In genomic region chr6:36706339-36706738, GRCh38 we compare ENCODE assay signal across 27 cellular contexts. TPM values are rescaled to one million over a fixed set of nuclear protein-coding genes. Genes with fewer than 3 reads are reported as not detected.
DNase-seq lines count a peak whose midpoint lies in the region; ATAC-seq, FAIRE-seq and TF ChIP-seq lines count a peak whose summit lies in the region.
"Had no signal": no experiment of that assay in that cellular context is flagged by ENCODE, and none has a peak within 500 bp of the region (broad histone marks: within the 10 kb centered on the region; RNA-seq: fewer than 3 reads in every experiment).

No MANE protein-coding gene starts in this region.

- no peaks in the 10 kb centered on the region for H3K36me3 ChIP-seq in HepG2 (replicated peaks in 1 of 2; ENCODE audit: control insufficient read depth in 1 of 2, insufficient read depth in 2 of 2, low read length in 2 of 2)
- no peaks in the 10 kb centered on the region for H3K36me3 ChIP-seq in right lobe of liver
- no peaks in the 10 kb centered on the region for H3K36me3 ChIP-seq in K562 (ENCODE audit: control insufficient read depth, insufficient read depth, low read length)
- H3K36me3 ChIP-seq in mucosa of descending colon (ENCODE audit: low read depth), result no peaks in the 10 kb centered on the region
- H3K36me3 ChIP-seq: BE2C, BLaER1 had no signal

- H3K9me1 ChIP-seq in K562 (ENCODE audit: control insufficient read depth, insufficient read depth, low read length), result peaks cover 3% of the 10 kb centered on the region

- no peak for TF ChIP-seq EP300 in HepG2 (IDR thresholded peaks at IDR 0.05; ENCODE audit: low read depth in 2 of 2, low read length in 2 of 2)
- no peak for TF ChIP-seq EP300 in HepG2 (CRISPR knock-in tag; IDR thresholded peaks at IDR 0.05; ENCODE audit: borderline replicate concordance)
- TF ChIP-seq EP300 in K562 (IDR thresholded peaks at IDR 0.05; ENCODE audit: low read length), result no peak

- H3K9me3 ChIP-seq in HepG2 (ENCODE audit: low read length), result no peaks in the 10 kb centered on the region
- no peaks in the 10 kb centered on the region for H3K9me3 ChIP-seq in right lobe of liver
- no peaks in the 10 kb centered on the region for H3K9me3 ChIP-seq in K562 (replicated peaks; ENCODE audit: control insufficient read depth, insufficient read depth, low read depth, low read length)
- no peaks in the 10 kb centered on the region for H3K9me3 ChIP-seq in mucosa of descending colon
- H3K9me3 ChIP-seq: BE2C had no signal

- H3K4me2 ChIP-seq in HepG2 (ENCODE audit: low read depth, low read length) (no peak overlapping the region), K562 (ENCODE audit: insufficient read depth, low read length) (no peak overlapping the region)
- H3K4me2 ChIP-seq: BLaER1 had no signal

- H4K20me1 ChIP-seq in HepG2 (ENCODE audit: insufficient read depth, low read length) (no peaks in the 10 kb centered on the region), K562 (replicated peaks; ENCODE audit: control insufficient read depth, insufficient read depth, low read length) (no peaks in the 10 kb centered on the region)
- H4K20me1 ChIP-seq: BLaER1 had no signal

- H3K9ac ChIP-seq in HepG2 (ENCODE audit: insufficient read depth, low read depth, low read length) (no peak overlapping the region), K562 (ENCODE audit: insufficient read depth in 1 of 2, low read depth in 2 of 2, low read length in 2 of 2) (no peak overlapping the region)
- H3K9ac ChIP-seq: BLaER1 had no signal

- H3K4me3 ChIP-seq in HepG2 (replicated peaks in 1 of 3; ENCODE audit: insufficient read depth in 1 of 3, low read depth in 2 of 3, low read length in 3 of 3), result no peak overlapping the region
- H3K4me3 ChIP-seq in right lobe of liver, result no peak overlapping the region
- H3K4me3 ChIP-seq in K562, result no peak overlapping the region
- H3K4me3 ChIP-seq in mucosa of descending colon, result no peak overlapping the region
- H3K4me3 ChIP-seq: BLaER1 had no signal

- no peak for DNase-seq in HepG2 (ENCODE audit: low spot score)
- no peak for DNase-seq in right lobe of liver
- DNase-seq in K562 (ENCODE audit: extremely low read depth in 1 of 4, low spot score in 3 of 4), result no peak
- DNase-seq in mucosa of descending colon, result no peak
- DNase-seq in DMS79 (lab: John Stamatoyannopoulos, UW), result no peak
- no peak for DNase-seq in stimulated activated CD4-positive, alpha-beta T cell treated with anti-CD3 and anti-CD28 coated beads, Interleukin-2, amount 100 ng/mL, for 48 hours
- DNase-seq: 8988T; ACHN; BE2C; C1 segment of cervical spinal cord; CD4-positive, alpha-beta memory T cell; CD4-positive, CD25-positive, alpha-beta regulatory T cell; CD8-positive, alpha-beta memory T cell; COR-L47; DMS 273 treated with DMSO at 0.1 percent for 48 hours; DMS153; DMS53; DMS79 treated with DMSO at 0.1 percent for 48 hours; GF-D8 had no signal

- FAIRE-seq in HepG2 (lab: Jason Lieb, UNC) (no peak), K562 (lab: Jason Lieb, UNC) (no peak)
- FAIRE-seq: A204.1, G401.6, GM12891, GM19239 had no signal

- TF ChIP-seq CTCF in HepG2 (CRISPR knock-in tag; IDR thresholded peaks at IDR 0.05) (no peak), right lobe of liver (IDR thresholded peaks at IDR 0.05) (no peak), K562 (IDR thresholded peaks at IDR 0.05 in 2 of 3, conservative IDR thresholded peaks at IDR 0.05 in 1 of 3; ENCODE audit: insufficient read depth in 2 of 3, low read depth in 1 of 3, low read length in 3 of 3) (no peak), mucosa of descending colon (IDR thresholded peaks at IDR 0.05) (no peak)

- H3K27ac ChIP-seq in HepG2 (ENCODE audit: extremely low read length, insufficient read depth, low read length) (no peak overlapping the region), right lobe of liver (no peak overlapping the region), K562 (ENCODE audit: extremely low read depth, low read depth, low read length) (no peak overlapping the region)
- H3K27ac ChIP-seq: BLaER1 had no signal

- no TSS peak for BruUV-seq in HepG2 (replicated peaks; lab: Mats Ljungman, UMichigan)
- no TSS peak for BruUV-seq in K562 (replicated peaks; lab: Mats Ljungman, UMichigan)

- in situ Hi-C loops in HepG2 (cut with HindIII; ENCODE audit: extremely low pct_ligation_motif_present, low pct_unique_long_range_greater_than_20kb), result no loop called here
- in situ Hi-C loops in K562 (cut with MboI), result no loop called here

- CTCF ChIA-PET in HepG2 (lab: Yijun Ruan, JAX; ENCODE audit: low intra/inter-chr PET ratio, low total read pairs), result no interaction called here
- CTCF ChIA-PET in K562 (lab: Yijun Ruan, JAX; ENCODE audit: low intra/inter-chr PET ratio), result no interaction called here

- H2AFZ ChIP-seq in HepG2 (ENCODE audit: low read length), result no peak overlapping the region
- no peak overlapping the region for H2AFZ ChIP-seq in K562 (ENCODE audit: low read depth, low read length)

- no peaks in the 10 kb centered on the region for H3K4me1 ChIP-seq in HepG2 (ENCODE audit: insufficient read depth, low read length)
- H3K4me1 ChIP-seq in right lobe of liver, result no peaks in the 10 kb centered on the region
- peaks cover 0 to 5% of the 10 kb centered on the region in 2 experiments; a peak in 2 of 5 replicates for H3K4me1 ChIP-seq in K562 (replicated peaks in 1 of 2; ENCODE audit: control insufficient read depth in 2 of 2, insufficient read depth in 2 of 2, low read length in 2 of 2)
- H3K4me1 ChIP-seq in mucosa of descending colon (ENCODE audit: low read depth), result no peaks in the 10 kb centered on the region
- H3K4me1 ChIP-seq: BE2C, BLaER1 had no signal

- intact Hi-C loops in HepG2 (cut with micrococcal nuclease; ENCODE audit: unreplicated experiment) (no loop called here), right lobe of liver (cut with DNase I) (no loop called here), K562 (cut with micrococcal nuclease) (no loop called here), mucosa of descending colon (cut with DNase I, micrococcal nuclease) (no loop called here)

- POLR2A ChIA-PET in HepG2 (lab: Yijun Ruan, JAX) (no interaction called here), K562 (lab: Yijun Ruan, JAX) (interaction anchor here (0.6 to 1.4 kb wide), 2 partner anchors 18 to 168 kb away, joined by 4 to 5 read pairs; partner anchors contain the start of gene PPIL1)

- WGBS in HepG2 (ENCODE audit: low lambda C conversion rate), result 10% methylated on average over 1 of the region's 1 CpG
- 20% methylated on average over 1 of the region's 1 CpG for WGBS in right lobe of liver (ENCODE audit: insufficient coverage, low coverage, low lambda C conversion rate, missing lambda C conversion rate)
- WGBS in K562 (ENCODE audit: insufficient coverage, low coverage, missing lambda C conversion rate), result 4% methylated on average over 1 of the region's 1 CpG

- TF ChIP-seq POLR2A in HepG2 (IDR thresholded peaks at IDR 0.05; ENCODE audit: insufficient read depth in 1 of 2, low read depth in 2 of 2, low read length in 2 of 2), result no peak
- no peak for TF ChIP-seq POLR2A in right lobe of liver (IDR thresholded peaks at IDR 0.05)
- TF ChIP-seq POLR2A in K562 (conservative IDR thresholded peaks at IDR 0.05), result no peak

- no peak for ATAC-seq in HepG2
- ATAC-seq in right lobe of liver, result no peak
- no peak for ATAC-seq in K562
- peak; percentile 71 for ATAC-seq in mucosa of descending colon
- ATAC-seq in HG03135 (IDR thresholded peaks at IDR 0.05; ENCODE audit: unreplicated experiment), result no peak

- no peak for TF ChIP-seq RAD21 in HepG2 (CRISPR knock-in tag; IDR thresholded peaks at IDR 0.05)
- no peak for TF ChIP-seq RAD21 in K562 (CRISPR knock-in tag; conservative IDR thresholded peaks at IDR 0.05 in 1 of 2, IDR thresholded peaks at IDR 0.05 in 1 of 2)

- H3K27me3 ChIP-seq in HepG2 (ENCODE audit: control insufficient read depth in 1 of 2, insufficient read depth in 2 of 2, low read length in 2 of 2) (peaks cover 9 to 37% of the 10 kb centered on the region in 2 experiments; a peak in 4 of 5 replicates), right lobe of liver (no peaks in the 10 kb centered on the region), K562 (ENCODE audit: control insufficient read depth in 2 of 2, insufficient read depth in 2 of 2, low read length in 2 of 2) (peaks cover 31 to 61% of the 10 kb centered on the region in 2 experiments)
- H3K27me3 ChIP-seq: BE2C, BLaER1 had no signal

- H3K79me2 ChIP-seq in HepG2 (ENCODE audit: insufficient read depth, low read length), result no peaks in the 10 kb centered on the region
- no peaks in the 10 kb centered on the region for H3K79me2 ChIP-seq in K562 (ENCODE audit: control insufficient read depth, insufficient read depth, low read length)

RNA-seq across cellular contexts. Expression of gene RAB44, which starts 8.7 kb away (rescaled TPM):
- not detected in 2 replicates for total RNA-seq in HepG2 (2016; rRNA removed; fragmentation: Illumina TruSeq; extraction: Trizol)
- total RNA-seq in HepG2 (2016; cell fraction: cytosol; rRNA removed; fragmentation: Illumina TruSeq; extraction: Trizol; ENCODE audit: low read depth), result not detected in 2 replicates
- total RNA-seq in HepG2 (2016; cell fraction: insoluble cytoplasmic fraction; rRNA removed; fragmentation: Illumina TruSeq; extraction: Trizol), result not detected in 2 replicates
- total RNA-seq in HepG2 (2016; cell fraction: membrane; rRNA removed; fragmentation: Illumina TruSeq; extraction: Trizol), result not detected in 2 replicates
- not detected in 2 replicates for total RNA-seq in HepG2 (2016; cell fraction: nucleus; rRNA removed; fragmentation: Illumina TruSeq; extraction: Trizol)
- polyA plus RNA-seq in HepG2 (2011; rRNA removed), result not detected in 2 replicates
- not detected in 2 replicates for polyA plus RNA-seq in HepG2 (2011; cell fraction: cytosol; rRNA removed)
- 0.09 TPM in 1 of 2 replicates, not detected in the other for polyA plus RNA-seq in HepG2 (2011; cell fraction: nucleus; rRNA removed)
- not detected in 2 replicates for polyA plus RNA-seq in HepG2 (2012)
- not detected in 2 replicates for polyA plus RNA-seq in HepG2 (2016; cell fraction: cytosol; fragmentation: Illumina TruSeq; extraction: Trizol; ENCODE audit: low read depth)
- not detected in 2 replicates for polyA plus RNA-seq in HepG2 (2016; cell fraction: insoluble cytoplasmic fraction; fragmentation: Illumina TruSeq; extraction: Trizol; ENCODE audit: low read depth)
- polyA plus RNA-seq in HepG2 (2016; cell fraction: membrane; fragmentation: Illumina TruSeq; extraction: Trizol; ENCODE audit: low read depth), result not detected in 2 replicates
- 0.13 TPM in 1 of 2 replicates, not detected in the other for polyA plus RNA-seq in HepG2 (2016; cell fraction: nucleus; fragmentation: Illumina TruSeq; extraction: Trizol; ENCODE audit: insufficient read depth, low read depth)
- polyA minus RNA-seq in HepG2 (2011; rRNA and poly(A)+ RNA removed; ENCODE audit: low replicate concordance), result 0.02 TPM in 1 of 2 replicates, not detected in the other
- polyA minus RNA-seq in HepG2 (2011; cell fraction: cytosol; rRNA and poly(A)+ RNA removed), result not detected in 2 replicates
- polyA minus RNA-seq in HepG2 (2011; cell fraction: nucleus; rRNA and poly(A)+ RNA removed), result 0.13 TPM in 1 of 2 replicates, not detected in the other
- total RNA-seq in right lobe of liver, result under 1 TPM in 3 of 6 experiments, not detected in 3; 0.05 to 0.07 (median 0.07) TPM
- not detected in 2 replicates for total RNA-seq in K562 (2011; cell fraction: chromatin; rRNA removed; ENCODE audit: low replicate concordance)
- 0.17 TPM in 1 of 2 replicates, not detected in the other for total RNA-seq in K562 (2011; cell fraction: nucleolus; rRNA removed)
- total RNA-seq in K562 (2011; cell fraction: nucleoplasm; rRNA removed), result not detected in 2 replicates
- not detected in 2 replicates for total RNA-seq in K562 (2014; rRNA removed)
- total RNA-seq in K562 (2014; rRNA removed; fragmentation: Illumina TruSeq; extraction: Trizol), result not detected in 2 replicates
- total RNA-seq in K562 (2015; rRNA removed; fragmentation: Illumina TruSeq; extraction: Trizol), result not detected in 2 replicates
- not detected in 2 replicates for total RNA-seq in K562 (2021)
- not detected in 2 replicates for polyA plus RNA-seq in K562 (2011; rRNA removed)
- not detected in 2 replicates for polyA plus RNA-seq in K562 (2011; cell fraction: cytosol; rRNA removed)
- not detected in 2 replicates for polyA plus RNA-seq in K562 (2011; cell fraction: nucleus; rRNA removed)
- polyA plus RNA-seq in K562 (2012), result 0.10 TPM in 1 of 2 replicates, not detected in the other
- polyA plus RNA-seq in K562 (2014; fragmentation: Illumina TruSeq; extraction: Trizol), result not detected in 2 replicates
- polyA plus RNA-seq in K562 (2014; fragmentation: Nextera tagmentation; extraction: Ambion mirVana), result not detected
- polyA plus RNA-seq in K562 (2014; rRNA removed), result not detected in 2 replicates
- polyA minus RNA-seq in K562 (2011; rRNA and poly(A)+ RNA removed), result not detected in 2 replicates
- not detected in 2 replicates for polyA minus RNA-seq in K562 (2011; cell fraction: cytosol; rRNA and poly(A)+ RNA removed)
- polyA minus RNA-seq in K562 (2011; cell fraction: nucleus; rRNA and poly(A)+ RNA removed), result not detected in 2 replicates
- total RNA-seq in mucosa of descending colon, result under 1 TPM; 0.32 to 0.53 (median 0.32) TPM
- total RNA-seq: A673; CD4-positive, alpha-beta memory T cell; CD8-positive, alpha-beta memory T cell had no signal
- polyA plus RNA-seq: AG04450; CD4-positive, alpha-beta memory T cell; CD4-positive, CD25-positive, alpha-beta regulatory T cell; CD8-positive, alpha-beta memory T cell had no signal

RNA-seq across cellular contexts. Expression of gene CDKN1A, which starts 27.8 kb away (rescaled TPM):
- total RNA-seq in HepG2 (2016; rRNA removed; fragmentation: Illumina TruSeq; extraction: Trizol) (56.0 and 60.7 TPM in 2 replicates), right lobe of liver (100 to 1,000 TPM in 1 of 6 experiments, 10 to 100 TPM in 5; 20.0 to 124 (median 58.6) TPM), K562 (2014; rRNA removed) (5.1 and 5.6 TPM in 2 replicates), K562 (2014; rRNA removed; fragmentation: Illumina TruSeq; extraction: Trizol) (2.5 and 3.3 TPM in 2 replicates), K562 (2015; rRNA removed; fragmentation: Illumina TruSeq; extraction: Trizol) (2.1 TPM in 2 replicates), K562 (2021) (7.3 and 8.1 TPM in 2 replicates), mucosa of descending colon (100 to 1,000 TPM; 181 to 381 (median 255) TPM)
- total RNA-seq in HepG2 (2016; cell fraction: cytosol; rRNA removed; fragmentation: Illumina TruSeq; extraction: Trizol; ENCODE audit: low read depth), result 14.1 and 14.6 TPM in 2 replicates
- 60.2 and 60.7 TPM in 2 replicates for total RNA-seq in HepG2 (2016; cell fraction: insoluble cytoplasmic fraction; rRNA removed; fragmentation: Illumina TruSeq; extraction: Trizol)
- 35.8 and 37.2 TPM in 2 replicates for total RNA-seq in HepG2 (2016; cell fraction: membrane; rRNA removed; fragmentation: Illumina TruSeq; extraction: Trizol)
- total RNA-seq in HepG2 (2016; cell fraction: nucleus; rRNA removed; fragmentation: Illumina TruSeq; extraction: Trizol), result 39.4 and 41.1 TPM in 2 replicates
- polyA plus RNA-seq in HepG2 (2011; rRNA removed) (92.1 and 131 TPM in 2 replicates), K562 (2011; rRNA removed) (7.6 and 9.2 TPM in 2 replicates), K562 (2014; fragmentation: Illumina TruSeq; extraction: Trizol) (5.8 and 7.7 TPM in 2 replicates), K562 (2014; fragmentation: Nextera tagmentation; extraction: Ambion mirVana) (under 1 TPM; 0.25 to 0.49 TPM), K562 (2014; rRNA removed) (5.9 and 7.0 TPM in 2 replicates)
- 101 and 109 TPM in 2 replicates for polyA plus RNA-seq in HepG2 (2011; cell fraction: cytosol; rRNA removed)
- polyA plus RNA-seq in HepG2 (2011; cell fraction: nucleus; rRNA removed), result 99.7 and 130 TPM in 2 replicates
- 25.4 and 74.5 TPM in 2 replicates for polyA plus RNA-seq in HepG2 (2012)
- 11.7 and 12.8 TPM in 2 replicates for polyA plus RNA-seq in HepG2 (2016; cell fraction: cytosol; fragmentation: Illumina TruSeq; extraction: Trizol; ENCODE audit: low read depth)
- 67.9 and 74.3 TPM in 2 replicates for polyA plus RNA-seq in HepG2 (2016; cell fraction: insoluble cytoplasmic fraction; fragmentation: Illumina TruSeq; extraction: Trizol; ENCODE audit: low read depth)
- 27.1 and 27.5 TPM in 2 replicates for polyA plus RNA-seq in HepG2 (2016; cell fraction: membrane; fragmentation: Illumina TruSeq; extraction: Trizol; ENCODE audit: low read depth)
- 70.1 and 78.2 TPM in 2 replicates for polyA plus RNA-seq in HepG2 (2016; cell fraction: nucleus; fragmentation: Illumina TruSeq; extraction: Trizol; ENCODE audit: insufficient read depth, low read depth)
- polyA minus RNA-seq in HepG2 (2011; rRNA and poly(A)+ RNA removed; ENCODE audit: low replicate concordance), result 52.9 and 74.7 TPM in 2 replicates
- 33.1 and 37.9 TPM in 2 replicates for polyA minus RNA-seq in HepG2 (2011; cell fraction: cytosol; rRNA and poly(A)+ RNA removed)
- polyA minus RNA-seq in HepG2 (2011; cell fraction: nucleus; rRNA and poly(A)+ RNA removed), result 23.8 and 39.9 TPM in 2 replicates
- 2.3 and 8.5 TPM in 2 replicates for total RNA-seq in K562 (2011; cell fraction: chromatin; rRNA removed; ENCODE audit: low replicate concordance)
- 6.4 and 8.2 TPM in 2 replicates for total RNA-seq in K562 (2011; cell fraction: nucleolus; rRNA removed)
- total RNA-seq in K562 (2011; cell fraction: nucleoplasm; rRNA removed), result 5.9 and 9.0 TPM in 2 replicates
- polyA plus RNA-seq in K562 (2011; cell fraction: cytosol; rRNA removed), result 10.9 and 18.9 TPM in 2 replicates
- polyA plus RNA-seq in K562 (2011; cell fraction: nucleus; rRNA removed), result 9.1 and 12.7 TPM in 2 replicates
- polyA plus RNA-seq in K562 (2012), result 8.9 and 18.7 TPM in 2 replicates
- 2.5 and 3.7 TPM in 2 replicates for polyA minus RNA-seq in K562 (2011; rRNA and poly(A)+ RNA removed)
- polyA minus RNA-seq in K562 (2011; cell fraction: cytosol; rRNA and poly(A)+ RNA removed), result 3.7 and 5.2 TPM in 2 replicates
- 3.1 and 4.0 TPM in 2 replicates for polyA minus RNA-seq in K562 (2011; cell fraction: nucleus; rRNA and poly(A)+ RNA removed)

Comparison
In these comparisons a context has a peak if more than half of its experiments do, and no peak if none do; other contexts are left out.
1. Of the 241 proteins assayed by ChIP-seq in both HepG2 and K562: peak only in HepG2: none; only in K562: none; in both: CEBPB; in neither: 240.